ENCODE assay signal across 20 cellular contexts in genomic region chr7:117544061-117544460, GRCh38.
DNase-seq lines count a peak whose midpoint lies in the region; ATAC-seq, FAIRE-seq and TF ChIP-seq lines count a peak whose summit lies in the region.
"Had no signal": no experiment of that assay in that cellular context is flagged by ENCODE, and none has a peak within 500 bp of the region (broad histone marks: within the 10 kb centered on the region; RNA-seq: fewer than 3 reads in every experiment).

No MANE protein-coding gene starts in this region.

- no TSS peak for BruUV-seq in Calu3 (replicated peaks; lab: Mats Ljungman, UMichigan)

- DNase-seq in Calu3, result no peak
- DNase-seq in colonic mucosa, result no peak
- DNase-seq in mucosa of descending colon, result no peak
- no peak for DNase-seq in D721Med (ENCODE audit: insufficient read length, low spot score)
- DNase-seq in cerebellar nuclear complex (lab: John Stamatoyannopoulos, UW), result no peak
- no peak for DNase-seq in activated CD4-positive, alpha-beta memory T cell treated with anti-CD3 and anti-CD28 coated beads, Interleukin-2, amount 10 ng/mL, durations not matched to agents 7 days and 5 days
- DNase-seq: AML-193; Caco-2; CD4-positive, alpha-beta T cell; CD8-positive, alpha-beta T cell; DMS79 treated with DMSO at 0.1 percent for 48 hours; GF-D8 had no signal

- no peaks in the 10 kb centered on the region for H3K9me3 Mint-ChIP-seq in Calu3 (ENCODE audit: low read depth, unreplicated experiment)
- no peaks in the 10 kb centered on the region for H3K9me3 Mint-ChIP-seq in activated CD4-positive, alpha-beta memory T cell treated with anti-CD3 and anti-CD28 coated beads, Interleukin-2, amount 10 ng/mL, durations not matched to agents 7 days and 5 days
- H3K9me3 Mint-ChIP-seq: CD4-positive, alpha-beta T cell had no signal

- POLR2A ChIA-PET in activated CD4-positive, alpha-beta memory T cell treated with anti-CD3 and anti-CD28 coated beads, Interleukin-2, amount 10 ng/mL, durations not matched to agents 7 days and 5 days (lab: Charles Lee), result no interaction called here

- no peak overlapping the region for H3K4me3 ChIP-seq in colonic mucosa
- H3K4me3 ChIP-seq in mucosa of descending colon, result no peak overlapping the region
- H3K4me3 ChIP-seq: A549; BLaER1 treated with 17β-estradiol and CSF1 and Interleukin-3, amounts not matched to agents 10 nM and 100 nM had no signal

- H3K27me3 Mint-ChIP-seq in Calu3 (ENCODE audit: unreplicated experiment), result no peaks in the 10 kb centered on the region
- no peaks in the 10 kb centered on the region for H3K27me3 Mint-ChIP-seq in activated CD4-positive, alpha-beta memory T cell treated with anti-CD3 and anti-CD28 coated beads, Interleukin-2, amount 10 ng/mL, durations not matched to agents 7 days and 5 days
- H3K27me3 Mint-ChIP-seq: B cell; CD4-positive, alpha-beta T cell had no signal

- H3K27ac Mint-ChIP-seq in Calu3 (ENCODE audit: unreplicated experiment), result peak overlapping the region; percentile 36
- H3K27ac Mint-ChIP-seq in activated CD4-positive, alpha-beta memory T cell treated with anti-CD3 and anti-CD28 coated beads, Interleukin-2, amount 10 ng/mL, durations not matched to agents 7 days and 5 days, result no peak overlapping the region
- H3K27ac Mint-ChIP-seq: B cell; CD4-positive, alpha-beta T cell; CD8-positive, alpha-beta T cell had no signal

- no peak for FAIRE-seq in D721Med (lab: Jason Lieb, UNC)
- FAIRE-seq: A549, G401.6, GM12891, GM19239 had no signal

- H3K4me1 Mint-ChIP-seq in Calu3 (ENCODE audit: low read depth, unreplicated experiment), result peaks cover 28% of the 10 kb centered on the region
- H3K4me1 Mint-ChIP-seq in activated CD4-positive, alpha-beta memory T cell treated with anti-CD3 and anti-CD28 coated beads, Interleukin-2, amount 10 ng/mL, durations not matched to agents 7 days and 5 days, result no peaks in the 10 kb centered on the region
- H3K4me1 Mint-ChIP-seq: B cell had no signal

- H3K36me3 Mint-ChIP-seq in Calu3 (ENCODE audit: insufficient read depth, unreplicated experiment), result peaks cover 90% of the 10 kb centered on the region
- no peaks in the 10 kb centered on the region for H3K36me3 Mint-ChIP-seq in activated CD4-positive, alpha-beta memory T cell treated with anti-CD3 and anti-CD28 coated beads, Interleukin-2, amount 10 ng/mL, durations not matched to agents 7 days and 5 days (ENCODE audit: low read depth)
- H3K36me3 Mint-ChIP-seq: CD8-positive, alpha-beta T cell had no signal

- H3K9ac ChIP-seq in colonic mucosa (ENCODE audit: low read depth in 2 of 2, low read length in 2 of 2), result no peak overlapping the region
- H3K9ac ChIP-seq: BLaER1 treated with 17β-estradiol and CSF1 and Interleukin-3, amounts not matched to agents 10 nM and 100 nM had no signal

- H3K27me3 ChIP-seq in colonic mucosa, result no peaks in the 10 kb centered on the region
- H3K27me3 ChIP-seq: BLaER1 treated with 17β-estradiol and CSF1 and Interleukin-3, amounts not matched to agents 10 nM and 100 nM had no signal

- CTCF ChIA-PET in Calu3 (lab: Charles Lee), result no interaction called here
- CTCF ChIA-PET in activated CD4-positive, alpha-beta memory T cell treated with anti-CD3 and anti-CD28 coated beads, Interleukin-2, amount 10 ng/mL, durations not matched to agents 7 days and 5 days (lab: Charles Lee), result no interaction called here

- intact Hi-C loops in Calu3 (cut with micrococcal nuclease; ENCODE audit: unreplicated experiment), result no loop called here
- intact Hi-C loops in colonic mucosa (cut with DNase I), result no loop called here
- intact Hi-C loops in mucosa of descending colon (cut with DNase I, micrococcal nuclease), result no loop called here

- no peaks in the 10 kb centered on the region for H3K9me3 ChIP-seq in colonic mucosa
- no peaks in the 10 kb centered on the region for H3K9me3 ChIP-seq in mucosa of descending colon
- H3K9me3 ChIP-seq: A549; BLaER1 treated with 17β-estradiol and CSF1 and Interleukin-3, amounts not matched to agents 10 nM and 100 nM; Caco-2 had no signal

- TF ChIP-seq CTCF in Calu3 (IDR thresholded peaks at IDR 0.05; ENCODE audit: unreplicated experiment) (no peak), colonic mucosa (IDR thresholded peaks at IDR 0.05) (no peak), mucosa of descending colon (IDR thresholded peaks at IDR 0.05) (no peak), D721Med (IDR thresholded peaks at IDR 0.05; ENCODE audit: insufficient read depth, missing control alignments) (no peak)

- ATAC-seq in mucosa of descending colon, result peak; percentile 86
- ATAC-seq: A549; CD8-positive, alpha-beta T cell had no signal

- no peaks in the 10 kb centered on the region for H3K4me1 ChIP-seq in colonic mucosa
- H3K4me1 ChIP-seq in mucosa of descending colon (ENCODE audit: low read depth), result peaks cover 4% of the 10 kb centered on the region
- H3K4me1 ChIP-seq: BLaER1 treated with 17β-estradiol and CSF1 and Interleukin-3, amounts not matched to agents 10 nM and 100 nM; Caco-2 had no signal

- H3K27ac ChIP-seq in colonic mucosa, result peak overlapping the region; percentile 43
- H3K27ac ChIP-seq: 22Rv1; A549; BLaER1 treated with 17β-estradiol and CSF1 and Interleukin-3, amounts not matched to agents 10 nM and 100 nM; C4-2B had no signal

- no peak overlapping the region for H3K4me3 Mint-ChIP-seq in Calu3 (ENCODE audit: low read depth, unreplicated experiment)
- H3K4me3 Mint-ChIP-seq in activated CD4-positive, alpha-beta memory T cell treated with anti-CD3 and anti-CD28 coated beads, Interleukin-2, amount 10 ng/mL, durations not matched to agents 7 days and 5 days, result no peak overlapping the region
- H3K4me3 Mint-ChIP-seq: B cell; CD4-positive, alpha-beta T cell; CD8-positive, alpha-beta T cell had no signal

- H3K36me3 ChIP-seq in colonic mucosa, result no peaks in the 10 kb centered on the region
- no peaks in the 10 kb centered on the region for H3K36me3 ChIP-seq in mucosa of descending colon (ENCODE audit: low read depth)
- H3K36me3 ChIP-seq: BLaER1 treated with 17β-estradiol and CSF1 and Interleukin-3, amounts not matched to agents 10 nM and 100 nM had no signal
